ENCODE assay signal across 8 cellular contexts in the genomic region with DNA sequence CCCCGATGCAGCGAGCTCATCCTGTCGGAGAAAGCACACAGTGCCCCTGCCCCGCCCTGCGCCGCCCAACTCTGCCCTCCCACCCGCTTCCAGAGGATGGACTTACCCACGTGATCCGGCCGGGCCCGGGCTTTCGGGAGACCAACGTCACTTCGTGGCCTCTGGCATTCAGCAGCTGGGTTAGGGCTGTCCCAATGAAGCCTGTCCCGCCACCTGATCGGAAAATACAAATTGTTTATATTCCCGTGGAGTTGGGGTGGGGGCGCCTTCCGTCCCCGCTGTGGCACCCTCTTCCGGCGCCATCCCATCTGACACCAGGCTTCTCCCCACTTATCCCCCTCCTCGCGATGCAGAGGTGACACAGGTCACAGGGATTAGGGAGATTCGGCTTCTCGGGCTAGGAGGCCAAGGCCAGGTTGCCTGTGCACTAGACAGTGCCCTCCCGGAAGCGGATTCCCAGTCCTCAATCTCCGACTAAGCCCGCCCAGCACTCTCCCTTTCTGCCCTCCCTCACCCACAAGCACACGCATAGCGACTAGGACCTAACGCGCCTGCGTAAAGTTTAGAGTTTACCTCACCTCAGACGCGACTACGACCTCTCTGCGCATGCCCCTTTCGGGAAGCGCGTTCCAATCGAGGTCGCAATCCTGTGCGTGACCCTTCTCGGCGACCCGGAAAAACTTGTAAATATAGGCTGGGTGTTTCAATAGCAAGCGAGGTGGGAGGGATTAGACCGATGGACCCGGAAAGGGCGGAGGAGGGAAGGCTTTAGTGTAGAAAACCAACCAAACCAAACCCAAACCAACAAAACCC. TPM values are rescaled to one million over a fixed set of nuclear protein-coding genes. Genes with fewer than 3 reads are reported as not detected.
DNase-seq lines count a peak whose midpoint lies in the region; ATAC-seq and TF ChIP-seq lines count a peak whose summit lies in the region.

TSS of gene SDR39U1 (minus strand) at position 537 of the 813 bp plus-strand sequence. CDS start at position 530, 7 bp downstream.

- no peaks in the 10 kb centered on the region for H3K27me3 Mint-ChIP-seq in CD4-positive, CD25-positive, alpha-beta regulatory T cell
- H3K27me3 Mint-ChIP-seq in activated CD4-positive, alpha-beta memory T cell treated with anti-CD3 and anti-CD28 coated beads for 36 hours = no peaks in the 10 kb centered on the region

- H3K9me3 Mint-ChIP-seq in CD4-positive, CD25-positive, alpha-beta regulatory T cell = peaks cover 0 to 7% (median 0%) of the 10 kb centered on the region in 7 donors
- no peaks in the 10 kb centered on the region for H3K9me3 Mint-ChIP-seq in activated CD4-positive, alpha-beta memory T cell treated with anti-CD3 and anti-CD28 coated beads for 36 hours

- POLR2A ChIA-PET in activated CD4-positive, alpha-beta memory T cell treated with anti-CD3 and anti-CD28 coated beads for 36 hours (lab: Charles Lee) = interaction anchor here (0.5 to 2.8 kb wide), 9 partner anchors 9 to 231 kb away, joined by 3 to 50 read pairs (median 4); partner anchors contain the start of genes ADCY4, CBLN3, DHRS1 and KHNYN

- peak within 1 kb of the TSS; percentile 98 to 99 for H3K9ac ChIP-seq in duodenal mucosa (ENCODE audit: low read depth in 1 of 2, low read length in 2 of 2)

- peak within 1 kb of the TSS; percentile 95 to 99 (median 98) for H3K27ac Mint-ChIP-seq in CD4-positive, CD25-positive, alpha-beta regulatory T cell
- peak within 1 kb of the TSS; percentile 99 for H3K27ac Mint-ChIP-seq in activated CD4-positive, alpha-beta memory T cell treated with anti-CD3 and anti-CD28 coated beads for 36 hours

- H3K4me1 Mint-ChIP-seq in CD4-positive, CD25-positive, alpha-beta regulatory T cell = peaks cover 12 to 52% (median 25%) of the 10 kb centered on the region in 4 donors
- peaks cover 43% of the 10 kb centered on the region for H3K4me1 Mint-ChIP-seq in activated CD4-positive, alpha-beta memory T cell treated with anti-CD3 and anti-CD28 coated beads for 36 hours (ENCODE audit: low read depth)

- peaks cover 19% of the 10 kb centered on the region for H3K4me1 ChIP-seq in CD4-positive, CD25-positive, alpha-beta regulatory T cell (ENCODE audit: control insufficient read depth, insufficient read depth, low read length, poor library complexity, severe bottlenecking)
- H3K4me1 ChIP-seq in duodenal mucosa (ENCODE audit: control insufficient read depth in 1 of 2, insufficient read depth in 2 of 2, low read length in 2 of 2) (peaks cover 22 to 24% of the 10 kb centered on the region in 2 donors), right lobe of liver (peaks cover 0 to 11% (median 4%) of the 10 kb centered on the region in 4 donors)

- TF ChIP-seq CTCF in right lobe of liver (IDR thresholded peaks at IDR 0.05) = peak in 1 of 4 donors; percentile 1

- peak within 1 kb of the TSS; percentile 92 to 95 (median 94) for H3K4me3 Mint-ChIP-seq in CD4-positive, CD25-positive, alpha-beta regulatory T cell
- peak within 1 kb of the TSS; percentile 95 for H3K4me3 Mint-ChIP-seq in activated CD4-positive, alpha-beta memory T cell treated with anti-CD3 and anti-CD28 coated beads for 36 hours

- no peaks in the 10 kb centered on the region for H3K27me3 ChIP-seq in CD4-positive, CD25-positive, alpha-beta regulatory T cell (ENCODE audit: control insufficient read depth, insufficient read depth, low read length)
- H3K27me3 ChIP-seq in duodenal mucosa (ENCODE audit: control insufficient read depth in 1 of 2, insufficient read depth in 2 of 2, low read length in 2 of 2) = no peaks in the 10 kb centered on the region
- no peaks in the 10 kb centered on the region for H3K27me3 ChIP-seq in right lobe of liver

- intact Hi-C loops in activated CD4-positive, alpha-beta memory T cell treated with anti-CD3 and anti-CD28 coated beads for 36 hours (cut with micrococcal nuclease) = loop anchor here (1.0 to 2.0 kb wide), 8 partner anchors 11 to 328 kb away; partner anchors contain the start of genes CHMP4A, DCAF11, GMPR2 and IRF9
- intact Hi-C loops in right lobe of liver (cut with DNase I) = no loop called here

- peaks cover 26% of the 10 kb centered on the region for H3K36me3 Mint-ChIP-seq in CD4-positive, CD25-positive, alpha-beta regulatory T cell
- peaks cover 32% of the 10 kb centered on the region for H3K36me3 Mint-ChIP-seq in activated CD4-positive, alpha-beta memory T cell treated with anti-CD3 and anti-CD28 coated beads for 36 hours

- H3K27ac ChIP-seq in CD4-positive, CD25-positive, alpha-beta regulatory T cell (ENCODE audit: insufficient read depth, low read length, poor library complexity, severe bottlenecking) = peak within 1 kb of the TSS; percentile 96
- H3K27ac ChIP-seq in duodenal mucosa (ENCODE audit: low read depth, low read length) (peak within 1 kb of the TSS; percentile 99), right lobe of liver (peak within 1 kb of the TSS; percentile 98 to 99 (median 99))

- no peaks in the 10 kb centered on the region for H3K9me3 ChIP-seq in CD4-positive, CD25-positive, alpha-beta regulatory T cell (ENCODE audit: control insufficient read depth in 2 of 2, low read length in 2 of 2)
- H3K9me3 ChIP-seq in duodenal mucosa (ENCODE audit: control insufficient read depth in 1 of 2, low read length in 2 of 2) (no peaks in the 10 kb centered on the region), right lobe of liver (no peaks in the 10 kb centered on the region)

- TF ChIP-seq POLR2A in right lobe of liver (IDR thresholded peaks at IDR 0.05) = peak; percentile 96

- H3K36me3 ChIP-seq in CD4-positive, CD25-positive, alpha-beta regulatory T cell (ENCODE audit: control insufficient read depth, insufficient read depth, low read length) = peaks cover 32% of the 10 kb centered on the region
- H3K36me3 ChIP-seq in duodenal mucosa (ENCODE audit: control insufficient read depth in 1 of 2, insufficient read depth in 2 of 2, low read length in 2 of 2) (peaks cover 26 to 33% of the 10 kb centered on the region in 2 donors), right lobe of liver (peaks cover 0 to 32% (median 11%) of the 10 kb centered on the region in 4 donors)

- CTCF ChIA-PET in activated CD4-positive, alpha-beta memory T cell treated with anti-CD3 and anti-CD28 coated beads for 36 hours (lab: Charles Lee) = interaction anchor here (0.8 to 21.1 kb wide), 8 partner anchors 12 to 196 kb away, joined by 3 to 968 read pairs (median 6); partner anchors contain the start of genes ADCY4, CBLN3, CIDEB and KHNYN

- peak within 1 kb of the TSS; percentile 95 for H3K4me3 ChIP-seq in CD4-positive, CD25-positive, alpha-beta regulatory T cell (ENCODE audit: low read depth, low read length)
- peak within 1 kb of the TSS; percentile 76 to 93 for H3K4me3 ChIP-seq in duodenal mucosa (ENCODE audit: low read depth in 1 of 2, low read length in 2 of 2)
- H3K4me3 ChIP-seq in right lobe of liver = peak within 1 kb of the TSS; percentile 61 to 72 (median 70)

- DNase-seq in CD4-positive, CD25-positive, alpha-beta regulatory T cell = peak; percentile 96 to 100 (median 98)
- DNase-seq in NCI-H82 treated with DMSO at 0.1 percent for 48 hours (lab: John Stamatoyannopoulos, UW; ENCODE audit: unreplicated experiment) (peak; percentile 97), right lobe of liver (peak; percentile 96 to 98 (median 97))
- DNase-seq in activated CD4-positive, alpha-beta memory T cell treated with anti-CD3 and anti-CD28 coated beads for 36 hours = peak; percentile 98
- peak; percentile 87 to 98 for DNase-seq in stimulated activated CD4-positive, alpha-beta T cell treated with anti-CD3 and anti-CD28 coated beads, Interleukin-4, amount 100 ng/mL, for 4 hours

- ATAC-seq in CD4-positive, CD25-positive, alpha-beta regulatory T cell (ENCODE audit: low read depth in 2 of 2) = peak; percentile 91 to 92
- ATAC-seq in GM19438 (IDR thresholded peaks at IDR 0.05; ENCODE audit: low read depth, unreplicated experiment) (peak; percentile 88), HG03575 (IDR thresholded peaks at IDR 0.05; ENCODE audit: extremely low read depth, insufficient number of reproducible peaks, low FRiP score, unreplicated experiment) (peak; percentile 89), right lobe of liver (peak; percentile 91 to 95 (median 94))

- 0% methylated on average over 36 of the region's 52 CpGs for WGBS in right lobe of liver (ENCODE audit: insufficient coverage, low coverage, low lambda C conversion rate, missing lambda C conversion rate)

RNA-seq across cellular contexts. Expression of gene SDR39U1, which starts in this region (rescaled TPM):
- total RNA-seq in CD4-positive, CD25-positive, alpha-beta regulatory T cell = 79.9 TPM
- polyA plus RNA-seq in CD4-positive, CD25-positive, alpha-beta regulatory T cell = 10 to 100 TPM; 46.1 to 63.1 (median 60.5) TPM
- 10 to 100 TPM; 36.2 to 43.8 TPM for total RNA-seq in activated CD4-positive, alpha-beta memory T cell treated with anti-CD3 and anti-CD28 coated beads for 36 hours
- total RNA-seq in right lobe of liver = 10 to 100 TPM; 24.9 to 32.8 (median 28.3) TPM

Comparison
In these comparisons a context has a peak if more than half of its experiments do, and no peak if none do; other contexts are left out.
1. Peak in every context shown above with its lines: DNase-seq, ATAC-seq, H3K4me3 ChIP-seq and H3K27ac ChIP-seq.